ENCODE assay signal across 13 cellular contexts in the genomic region with DNA sequence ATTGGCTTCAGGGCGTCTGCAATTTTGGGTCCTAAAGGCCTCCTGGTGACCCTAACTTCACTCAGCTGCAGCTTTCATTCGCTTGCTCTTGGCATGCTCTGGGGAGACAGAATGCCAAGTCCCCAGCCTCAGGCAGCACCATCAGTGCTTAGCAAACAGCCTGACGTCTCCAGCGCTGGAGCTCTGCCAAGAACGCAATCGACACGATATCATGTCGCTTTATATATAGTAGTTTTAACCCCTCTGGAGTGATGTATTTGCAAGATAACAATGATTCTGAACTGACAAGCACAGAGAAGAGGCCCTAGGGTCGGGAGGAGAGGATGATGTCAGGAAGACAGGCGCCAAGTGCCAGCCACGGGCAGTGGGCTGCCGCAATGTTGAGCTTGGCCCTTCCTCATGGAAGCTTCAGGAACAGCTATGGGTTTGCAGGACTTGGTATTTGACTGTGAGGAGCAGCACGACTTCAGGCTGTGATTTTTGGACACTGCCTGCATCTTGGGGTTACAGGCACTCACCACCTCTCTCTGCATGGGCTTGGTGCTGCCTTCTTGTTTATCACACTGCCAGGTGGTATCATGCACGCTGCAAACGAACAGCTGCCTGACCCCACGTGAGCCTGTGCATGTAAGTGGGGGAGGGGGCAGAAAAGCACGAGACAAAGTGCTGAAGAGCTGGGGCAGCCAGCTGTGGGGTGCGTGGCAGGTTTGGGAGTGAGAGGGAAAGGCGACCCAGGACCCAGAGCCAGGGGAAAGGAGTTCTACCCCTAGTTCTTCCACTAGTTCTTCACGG. TPM values are rescaled to one million over a fixed set of nuclear protein-coding genes. Genes with fewer than 3 reads are reported as not detected.
DNase-seq lines count a peak whose midpoint lies in the region; ATAC-seq, FAIRE-seq and TF ChIP-seq lines count a peak whose summit lies in the region.
"Had no signal": no experiment of that assay in that cellular context is flagged by ENCODE, and none has a peak within 500 bp of the region (broad histone marks: within the 10 kb centered on the region; RNA-seq: fewer than 3 reads in every experiment).

No MANE protein-coding gene starts in this region.

- intact Hi-C loops in left ventricle myocardium superior (cut with micrococcal nuclease): no loop called here

- H3K4me3 Mint-ChIP-seq in osteocyte (ENCODE audit: unreplicated experiment): no peak overlapping the region
- H3K4me3 Mint-ChIP-seq: activated naive CD4-positive, alpha-beta T cell treated with anti-CD3 and anti-CD28 coated beads, Interleukin-2, amount 10 ng/mL, durations not matched to agents 7 days and 5 days; dendritic cell treated with granulocyte-macrophage colony-stimulating factor and Interleukin-4, amounts not matched to agents 40 ng/mL and 50 ng/mL, for 4 days had no signal

- H3K4me1 Mint-ChIP-seq in osteocyte (ENCODE audit: unreplicated experiment): no peaks in the 10 kb centered on the region

- peak; percentile 12 for DNase-seq in left ventricle myocardium superior
- no peak for DNase-seq in right atrium auricular region (ENCODE audit: low spot score)
- peak; percentile 88 for DNase-seq in NCI-H2196 (lab: John Stamatoyannopoulos, UW; ENCODE audit: unreplicated experiment)
- DNase-seq in osteocyte (ENCODE audit: extremely low spot score, unreplicated experiment): no peak
- no peak for DNase-seq in D721Med (ENCODE audit: insufficient read length, low spot score)
- DNase-seq: activated naive CD4-positive, alpha-beta T cell treated with anti-CD3 and anti-CD28 coated beads, Interleukin-2, amount 10 ng/mL, durations not matched to agents 7 days and 5 days; gastrocnemius medialis; left colon had no signal

- no peaks in the 10 kb centered on the region for H3K27me3 ChIP-seq in right atrium auricular region

- H3K36me3 Mint-ChIP-seq in osteocyte (ENCODE audit: unreplicated experiment): no peaks in the 10 kb centered on the region
- H3K36me3 Mint-ChIP-seq: activated naive CD4-positive, alpha-beta T cell treated with anti-CD3 and anti-CD28 coated beads, Interleukin-2, amount 10 ng/mL, durations not matched to agents 7 days and 5 days had no signal

- H3K4me1 ChIP-seq in right atrium auricular region: no peaks in the 10 kb centered on the region
- H3K4me1 ChIP-seq: HAP-1 had no signal

- FAIRE-seq in D721Med (lab: Jason Lieb, UNC): no peak

- ATAC-seq in left ventricle myocardium superior: no peak
- ATAC-seq in HG03469 (IDR thresholded peaks at IDR 0.05; ENCODE audit: unreplicated experiment): no peak
- ATAC-seq: gastrocnemius medialis, left colon had no signal

- no peak for TF ChIP-seq CTCF in right atrium auricular region (IDR thresholded peaks at IDR 0.05)
- TF ChIP-seq CTCF in osteocyte (IDR thresholded peaks at IDR 0.05): no peak
- no peak for TF ChIP-seq CTCF in D721Med (IDR thresholded peaks at IDR 0.05; ENCODE audit: insufficient read depth, missing control alignments)

- no peaks in the 10 kb centered on the region for H3K9me3 Mint-ChIP-seq in osteocyte (ENCODE audit: unreplicated experiment)
- H3K9me3 Mint-ChIP-seq: activated naive CD4-positive, alpha-beta T cell treated with anti-CD3 and anti-CD28 coated beads, Interleukin-2, amount 10 ng/mL, durations not matched to agents 7 days and 5 days; dendritic cell treated with granulocyte-macrophage colony-stimulating factor and Interleukin-4, amounts not matched to agents 40 ng/mL and 50 ng/mL, for 4 days had no signal

- no peak overlapping the region for H3K27ac Mint-ChIP-seq in osteocyte (ENCODE audit: unreplicated experiment)
- H3K27ac Mint-ChIP-seq: activated naive CD4-positive, alpha-beta T cell treated with anti-CD3 and anti-CD28 coated beads, Interleukin-2, amount 10 ng/mL, durations not matched to agents 7 days and 5 days; dendritic cell treated with granulocyte-macrophage colony-stimulating factor and Interleukin-4, amounts not matched to agents 40 ng/mL and 50 ng/mL, for 4 days had no signal

- H3K27ac ChIP-seq in right atrium auricular region: no peak overlapping the region
- H3K27ac ChIP-seq in angular gyrus (ENCODE audit: low read depth, low read length): peak overlapping the region; percentile 76
- peak overlapping the region; percentile 84 for H3K27ac ChIP-seq in temporal lobe (ENCODE audit: low read depth, low read length)
- H3K27ac ChIP-seq: gastrocnemius medialis had no signal

- no peak overlapping the region for H3K4me3 ChIP-seq in right atrium auricular region
- H3K4me3 ChIP-seq: gastrocnemius medialis, HAP-1 had no signal

- H3K27me3 Mint-ChIP-seq in osteocyte (ENCODE audit: unreplicated experiment): no peaks in the 10 kb centered on the region

- H3K36me3 ChIP-seq in right atrium auricular region: no peaks in the 10 kb centered on the region
- H3K36me3 ChIP-seq: gastrocnemius medialis, HAP-1 had no signal

- H3K9me3 ChIP-seq in right atrium auricular region: no peaks in the 10 kb centered on the region
- H3K9me3 ChIP-seq: gastrocnemius medialis, HAP-1 had no signal

RNA-seq across cellular contexts. Expression of a gene that starts 26.1 kb away (rescaled TPM):
- 0.17 TPM for total RNA-seq in left ventricle myocardium superior
- total RNA-seq in right atrium auricular region: under 1 TPM in 1 of 2 donors, not detected in 1; 0.16 TPM
- total RNA-seq in temporal lobe: 60.2 TPM
- total RNA-seq in osteocyte: 1.6 and 2.4 TPM in 2 replicates

RNA-seq across cellular contexts. Expression of a gene that starts 54.2 kb away (rescaled TPM):
- total RNA-seq in left ventricle myocardium superior (0.37 TPM), right atrium auricular region (1 to 10 TPM in 1 of 2 donors, under 1 TPM in 1; 0.22 to 2.4 TPM), temporal lobe (0.98 TPM), osteocyte (0.21 TPM in 1 of 2 replicates, not detected in the other)

Comparison
In these comparisons a context has a peak if more than half of its experiments do, and no peak if none do; other contexts are left out.
1. DNase-seq: peak in left ventricle myocardium superior (single experiment) and NCI-H2196 (single experiment); none in right atrium auricular region (single experiment), osteocyte (single experiment) and D721Med (single experiment).
2. H3K27ac ChIP-seq: peak in angular gyrus (single experiment) and temporal lobe (single experiment); none in right atrium auricular region (0 of 2).
3. RNA of a gene that starts 26.1 kb away (total RNA-seq): 60.2 TPM in temporal lobe (single experiment); 1.6 to 2.4 TPM in osteocyte, 0.17 TPM in left ventricle myocardium superior (single experiment) and 0.16 TPM in right atrium auricular region; every median in the first group is over 10 times any median in the second.